In the genomic region with DNA sequence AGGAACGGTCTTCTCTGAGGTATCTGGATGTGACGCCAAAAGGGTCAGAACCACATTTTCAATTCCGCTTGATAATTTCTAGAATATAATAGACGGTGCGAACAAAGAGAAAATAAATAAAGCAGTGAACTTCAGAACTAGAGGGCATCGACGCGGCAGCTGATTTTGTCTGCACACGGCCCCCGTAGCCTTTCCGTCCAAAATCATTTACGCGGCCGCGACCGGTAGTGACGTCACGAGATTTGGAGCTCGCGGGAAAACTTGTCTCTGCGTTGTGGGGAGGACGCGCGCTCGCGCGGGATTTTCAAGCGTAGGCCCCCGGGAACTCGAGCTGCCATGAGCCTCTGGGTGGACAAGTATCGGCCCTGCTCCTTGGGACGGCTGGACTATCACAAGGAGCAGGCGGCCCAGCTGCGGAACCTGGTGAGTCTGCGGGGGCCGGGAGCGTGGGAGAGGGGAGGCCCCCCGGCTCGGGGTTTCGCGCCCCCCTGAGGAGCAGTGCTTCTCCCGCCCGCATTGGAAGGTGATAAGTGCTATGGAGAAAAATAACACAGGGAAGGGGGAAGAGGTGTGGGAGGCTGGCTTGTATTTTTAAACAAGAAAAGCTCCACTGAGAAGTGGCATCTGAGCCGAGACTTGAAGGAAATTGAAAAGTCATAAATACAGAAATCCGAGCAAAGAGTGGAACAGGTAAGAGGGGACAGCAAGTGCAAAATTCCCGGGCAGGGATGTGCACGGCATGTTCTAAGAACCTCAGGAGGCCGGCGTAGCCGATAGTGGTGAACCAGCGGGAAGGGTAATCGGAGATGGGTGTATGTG, we compare ENCODE assay signal across 1 cellular context.
TF ChIP-seq lines count a peak whose summit lies in the region.

A gene with protein sequence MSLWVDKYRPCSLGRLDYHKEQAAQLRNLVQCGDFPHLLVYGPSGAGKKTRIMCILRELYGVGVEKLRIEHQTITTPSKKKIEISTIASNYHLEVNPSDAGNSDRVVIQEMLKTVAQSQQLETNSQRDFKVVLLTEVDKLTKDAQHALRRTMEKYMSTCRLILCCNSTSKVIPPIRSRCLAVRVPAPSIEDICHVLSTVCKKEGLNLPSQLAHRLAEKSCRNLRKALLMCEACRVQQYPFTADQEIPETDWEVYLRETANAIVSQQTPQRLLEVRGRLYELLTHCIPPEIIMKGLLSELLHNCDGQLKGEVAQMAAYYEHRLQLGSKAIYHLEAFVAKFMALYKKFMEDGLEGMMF (plus strand): TSS at position 307 of the 819 bp plus-strand sequence. CDS start 30 bp downstream, at position 337.

TF ChIP-seq in GM23338, 12 proteins besides CTCF, POLR2A, EP300 and RAD21:
- TF ChIP-seq, protein P1, sequence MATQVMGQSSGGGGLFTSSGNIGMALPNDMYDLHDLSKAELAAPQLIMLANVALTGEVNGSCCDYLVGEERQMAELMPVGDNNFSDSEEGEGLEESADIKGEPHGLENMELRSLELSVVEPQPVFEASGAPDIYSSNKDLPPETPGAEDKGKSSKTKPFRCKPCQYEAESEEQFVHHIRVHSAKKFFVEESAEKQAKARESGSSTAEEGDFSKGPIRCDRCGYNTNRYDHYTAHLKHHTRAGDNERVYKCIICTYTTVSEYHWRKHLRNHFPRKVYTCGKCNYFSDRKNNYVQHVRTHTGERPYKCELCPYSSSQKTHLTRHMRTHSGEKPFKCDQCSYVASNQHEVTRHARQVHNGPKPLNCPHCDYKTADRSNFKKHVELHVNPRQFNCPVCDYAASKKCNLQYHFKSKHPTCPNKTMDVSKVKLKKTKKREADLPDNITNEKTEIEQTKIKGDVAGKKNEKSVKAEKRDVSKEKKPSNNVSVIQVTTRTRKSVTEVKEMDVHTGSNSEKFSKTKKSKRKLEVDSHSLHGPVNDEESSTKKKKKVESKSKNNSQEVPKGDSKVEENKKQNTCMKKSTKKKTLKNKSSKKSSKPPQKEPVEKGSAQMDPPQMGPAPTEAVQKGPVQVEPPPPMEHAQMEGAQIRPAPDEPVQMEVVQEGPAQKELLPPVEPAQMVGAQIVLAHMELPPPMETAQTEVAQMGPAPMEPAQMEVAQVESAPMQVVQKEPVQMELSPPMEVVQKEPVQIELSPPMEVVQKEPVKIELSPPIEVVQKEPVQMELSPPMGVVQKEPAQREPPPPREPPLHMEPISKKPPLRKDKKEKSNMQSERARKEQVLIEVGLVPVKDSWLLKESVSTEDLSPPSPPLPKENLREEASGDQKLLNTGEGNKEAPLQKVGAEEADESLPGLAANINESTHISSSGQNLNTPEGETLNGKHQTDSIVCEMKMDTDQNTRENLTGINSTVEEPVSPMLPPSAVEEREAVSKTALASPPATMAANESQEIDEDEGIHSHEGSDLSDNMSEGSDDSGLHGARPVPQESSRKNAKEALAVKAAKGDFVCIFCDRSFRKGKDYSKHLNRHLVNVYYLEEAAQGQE (IDR thresholded peaks at IDR 0.05; ENCODE audit: unreplicated experiment) = no peak
- TF ChIP-seq ZNF331 (CRISPR knock-in tag; IDR thresholded peaks at IDR 0.05; ENCODE audit: low read depth) (no peak), EZH2phosphoT487 (IDR thresholded peaks at IDR 0.05; ENCODE audit: unreplicated experiment) (no peak), POLR2AphosphoS5 (IDR thresholded peaks at IDR 0.05; ENCODE audit: low read depth) (peak; percentile 69), NANOG (IDR thresholded peaks at IDR 0.05; ENCODE audit: borderline replicate concordance) (no peak), CREB1 (CRISPR knock-in tag; IDR thresholded peaks at IDR 0.05; ENCODE audit: low read depth) (peak; percentile 99), EZH2 (IDR thresholded peaks at IDR 0.05; ENCODE audit: low read depth, unreplicated experiment) (no peak), JUNB (IDR thresholded peaks at IDR 0.05; ENCODE audit: unreplicated experiment) (no peak), STAT1 (IDR thresholded peaks at IDR 0.05; ENCODE audit: unreplicated experiment) (no peak), ZNF114 (CRISPR knock-in tag; IDR thresholded peaks at IDR 0.05) (0 out of 2 replicates have a peak, but pooled peaks have one; percentile 59)
- TF ChIP-seq, protein P2, sequence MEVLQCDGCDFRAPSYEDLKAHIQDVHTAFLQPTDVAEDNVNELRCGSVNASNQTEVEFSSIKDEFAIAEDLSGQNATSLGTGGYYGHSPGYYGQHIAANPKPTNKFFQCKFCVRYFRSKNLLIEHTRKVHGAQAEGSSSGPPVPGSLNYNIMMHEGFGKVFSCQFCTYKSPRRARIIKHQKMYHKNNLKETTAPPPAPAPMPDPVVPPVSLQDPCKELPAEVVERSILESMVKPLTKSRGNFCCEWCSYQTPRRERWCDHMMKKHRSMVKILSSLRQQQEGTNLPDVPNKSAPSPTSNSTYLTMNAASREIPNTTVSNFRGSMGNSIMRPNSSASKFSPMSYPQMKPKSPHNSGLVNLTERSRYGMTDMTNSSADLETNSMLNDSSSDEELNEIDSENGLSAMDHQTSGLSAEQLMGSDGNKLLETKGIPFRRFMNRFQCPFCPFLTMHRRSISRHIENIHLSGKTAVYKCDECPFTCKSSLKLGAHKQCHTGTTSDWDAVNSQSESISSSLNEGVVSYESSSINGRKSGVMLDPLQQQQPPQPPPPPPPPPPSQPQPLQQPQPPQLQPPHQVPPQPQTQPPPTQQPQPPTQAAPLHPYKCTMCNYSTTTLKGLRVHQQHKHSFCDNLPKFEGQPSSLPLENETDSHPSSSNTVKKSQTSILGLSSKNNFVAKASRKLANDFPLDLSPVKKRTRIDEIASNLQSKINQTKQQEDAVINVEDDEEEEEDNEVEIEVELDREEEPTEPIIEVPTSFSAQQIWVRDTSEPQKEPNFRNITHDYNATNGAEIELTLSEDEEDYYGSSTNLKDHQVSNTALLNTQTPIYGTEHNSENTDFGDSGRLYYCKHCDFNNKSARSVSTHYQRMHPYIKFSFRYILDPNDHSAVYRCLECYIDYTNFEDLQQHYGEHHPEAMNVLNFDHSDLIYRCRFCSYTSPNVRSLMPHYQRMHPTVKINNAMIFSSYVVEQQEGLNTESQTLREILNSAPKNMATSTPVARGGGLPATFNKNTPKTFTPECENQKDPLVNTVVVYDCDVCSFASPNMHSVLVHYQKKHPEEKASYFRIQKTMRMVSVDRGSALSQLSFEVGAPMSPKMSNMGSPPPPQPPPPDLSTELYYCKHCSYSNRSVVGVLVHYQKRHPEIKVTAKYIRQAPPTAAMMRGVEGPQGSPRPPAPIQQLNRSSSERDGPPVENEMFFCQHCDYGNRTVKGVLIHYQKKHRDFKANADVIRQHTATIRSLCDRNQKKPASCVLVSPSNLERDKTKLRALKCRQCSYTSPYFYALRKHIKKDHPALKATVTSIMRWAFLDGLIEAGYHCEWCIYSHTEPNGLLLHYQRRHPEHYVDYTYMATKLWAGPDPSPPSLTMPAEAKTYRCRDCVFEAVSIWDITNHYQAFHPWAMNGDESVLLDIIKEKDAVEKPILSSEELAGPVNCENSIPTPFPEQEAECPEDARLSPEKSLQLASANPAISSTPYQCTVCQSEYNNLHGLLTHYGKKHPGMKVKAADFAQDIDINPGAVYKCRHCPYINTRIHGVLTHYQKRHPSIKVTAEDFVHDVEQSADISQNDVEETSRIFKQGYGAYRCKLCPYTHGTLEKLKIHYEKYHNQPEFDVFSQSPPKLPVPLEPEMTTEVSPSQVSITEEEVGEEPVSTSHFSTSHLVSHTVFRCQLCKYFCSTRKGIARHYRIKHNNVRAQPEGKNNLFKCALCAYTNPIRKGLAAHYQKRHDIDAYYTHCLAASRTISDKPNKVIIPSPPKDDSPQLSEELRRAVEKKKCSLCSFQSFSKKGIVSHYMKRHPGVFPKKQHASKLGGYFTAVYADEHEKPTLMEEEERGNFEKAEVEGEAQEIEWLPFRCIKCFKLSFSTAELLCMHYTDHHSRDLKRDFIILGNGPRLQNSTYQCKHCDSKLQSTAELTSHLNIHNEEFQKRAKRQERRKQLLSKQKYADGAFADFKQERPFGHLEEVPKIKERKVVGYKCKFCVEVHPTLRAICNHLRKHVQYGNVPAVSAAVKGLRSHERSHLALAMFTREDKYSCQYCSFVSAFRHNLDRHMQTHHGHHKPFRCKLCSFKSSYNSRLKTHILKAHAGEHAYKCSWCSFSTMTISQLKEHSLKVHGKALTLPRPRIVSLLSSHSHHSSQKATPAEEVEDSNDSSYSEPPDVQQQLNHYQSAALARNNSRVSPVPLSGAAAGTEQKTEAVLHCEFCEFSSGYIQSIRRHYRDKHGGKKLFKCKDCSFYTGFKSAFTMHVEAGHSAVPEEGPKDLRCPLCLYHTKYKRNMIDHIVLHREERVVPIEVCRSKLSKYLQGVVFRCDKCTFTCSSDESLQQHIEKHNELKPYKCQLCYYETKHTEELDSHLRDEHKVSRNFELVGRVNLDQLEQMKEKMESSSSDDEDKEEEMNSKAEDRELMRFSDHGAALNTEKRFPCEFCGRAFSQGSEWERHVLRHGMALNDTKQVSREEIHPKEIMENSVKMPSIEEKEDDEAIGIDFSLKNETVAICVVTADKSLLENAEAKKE (CRISPR knock-in tag; IDR thresholded peaks at IDR 0.05) = 0 out of 2 replicates have a peak, but pooled peaks have one; percentile 11
- TF ChIP-seq, protein P3, sequence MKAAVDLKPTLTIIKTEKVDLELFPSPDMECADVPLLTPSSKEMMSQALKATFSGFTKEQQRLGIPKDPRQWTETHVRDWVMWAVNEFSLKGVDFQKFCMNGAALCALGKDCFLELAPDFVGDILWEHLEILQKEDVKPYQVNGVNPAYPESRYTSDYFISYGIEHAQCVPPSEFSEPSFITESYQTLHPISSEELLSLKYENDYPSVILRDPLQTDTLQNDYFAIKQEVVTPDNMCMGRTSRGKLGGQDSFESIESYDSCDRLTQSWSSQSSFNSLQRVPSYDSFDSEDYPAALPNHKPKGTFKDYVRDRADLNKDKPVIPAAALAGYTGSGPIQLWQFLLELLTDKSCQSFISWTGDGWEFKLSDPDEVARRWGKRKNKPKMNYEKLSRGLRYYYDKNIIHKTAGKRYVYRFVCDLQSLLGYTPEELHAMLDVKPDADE (IDR thresholded peaks at IDR 0.05) = peak; percentile 37; the same call in 1 of the 2 replicates
